ENCODE assay signal across 21 cellular contexts in genomic region chr5:37029436-37029835, GRCh38.
"Had no signal": no experiment of that assay in that cellular context is flagged by ENCODE, and none has a peak within 500 bp of the region (broad histone marks: within the 10 kb centered on the region; RNA-seq: fewer than 3 reads in every experiment).

No MANE protein-coding gene starts in this region.

- H3K27me3 ChIP-seq: heart left ventricle, right atrium auricular region, stomach, transverse colon had no signal

- H3K27ac ChIP-seq: coronary artery, heart left ventricle, left ventricle myocardium inferior, lower lobe of right lung, right atrium auricular region, stomach, thoracic aorta, transverse colon had no signal

- H3K9me3 ChIP-seq: heart left ventricle, left ventricle myocardium inferior, lower lobe of right lung, right atrium auricular region, stomach, thoracic aorta, transverse colon had no signal

- H3K4me1 ChIP-seq: heart left ventricle, left ventricle myocardium inferior, lower lobe of right lung, right atrium auricular region, stomach, transverse colon had no signal

- H3K4me3 ChIP-seq: coronary artery, heart left ventricle, left ventricle myocardium inferior, lower lobe of right lung, right atrium auricular region, stomach, thoracic aorta, transverse colon had no signal

- DNase-seq: effector CD4-positive, alpha-beta T cell; endodermal cell; erythroblast; foreskin melanocyte; heart left ventricle; hippocampal formation; left cardiac atrium; left ventricle myocardium inferior; lower lobe of right lung; natural killer cell; small intestine; stimulated activated CD4-positive, alpha-beta T cell treated with anti-CD3 and anti-CD28 coated beads, Interleukin-12 subunit alpha, Interleukin-12 subunit beta, amount 100 ng/mL, for 4 hours; stimulated activated naive CD4-positive, alpha-beta T cell; stomach; substantia nigra; transverse colon had no signal

- FAIRE-seq: endothelial cell of umbilical vein, islet of Langerhans had no signal
